1 cellular context compared by ENCODE assay signal in the genomic region with DNA sequence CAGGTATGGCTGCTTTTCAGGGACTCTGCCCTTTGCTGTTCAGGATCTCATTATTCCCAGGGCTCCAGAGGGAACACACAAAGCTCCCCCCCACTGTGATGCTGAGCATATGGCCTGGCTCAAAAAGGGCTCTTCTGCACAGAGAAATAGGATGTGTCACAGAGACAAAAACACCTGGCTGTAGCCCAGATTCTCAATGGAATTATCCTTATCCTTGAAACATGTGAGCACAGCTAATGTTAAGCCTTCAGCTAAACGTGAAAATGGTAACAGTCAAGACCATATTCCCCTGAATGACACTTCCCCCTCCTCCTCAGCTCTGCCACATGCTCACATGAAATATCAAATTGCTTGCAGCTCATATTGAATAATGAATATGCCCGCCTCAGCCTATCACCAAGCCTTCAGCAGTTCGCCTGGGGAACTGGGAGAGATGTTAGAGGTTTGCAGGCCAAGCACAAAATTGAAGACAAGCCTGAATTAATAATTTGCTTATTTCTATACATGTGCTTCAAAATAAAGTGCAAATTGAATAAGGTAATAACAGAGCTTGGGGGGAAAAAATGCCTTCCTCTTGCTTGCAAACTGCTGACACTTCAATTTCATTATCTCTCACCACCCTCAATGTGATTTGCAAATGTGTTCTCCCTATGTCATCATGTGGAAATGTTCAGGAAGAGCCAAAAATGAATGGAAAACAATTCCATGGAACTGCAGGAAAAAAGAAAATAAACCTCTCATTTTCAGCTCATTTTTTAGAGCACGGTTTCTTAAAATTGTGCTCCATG.
TF ChIP-seq lines count a peak whose summit lies in the region.

No MANE protein-coding gene starts in this region.

TF ChIP-seq in WTC11, 78 proteins besides CTCF, POLR2A, EP300 and RAD21 (continued from another document):
- TF ChIP-seq FOXJ3 (CRISPR knock-in tag; IDR thresholded peaks at IDR 0.05; ENCODE audit: borderline replicate concordance): no peak
- no peak for TF ChIP-seq ZNF423 (CRISPR knock-in tag; IDR thresholded peaks at IDR 0.05)
- no peak for TF ChIP-seq CDX4 (CRISPR knock-in tag; IDR thresholded peaks at IDR 0.05; ENCODE audit: borderline replicate concordance)
- TF ChIP-seq, protein P1, sequence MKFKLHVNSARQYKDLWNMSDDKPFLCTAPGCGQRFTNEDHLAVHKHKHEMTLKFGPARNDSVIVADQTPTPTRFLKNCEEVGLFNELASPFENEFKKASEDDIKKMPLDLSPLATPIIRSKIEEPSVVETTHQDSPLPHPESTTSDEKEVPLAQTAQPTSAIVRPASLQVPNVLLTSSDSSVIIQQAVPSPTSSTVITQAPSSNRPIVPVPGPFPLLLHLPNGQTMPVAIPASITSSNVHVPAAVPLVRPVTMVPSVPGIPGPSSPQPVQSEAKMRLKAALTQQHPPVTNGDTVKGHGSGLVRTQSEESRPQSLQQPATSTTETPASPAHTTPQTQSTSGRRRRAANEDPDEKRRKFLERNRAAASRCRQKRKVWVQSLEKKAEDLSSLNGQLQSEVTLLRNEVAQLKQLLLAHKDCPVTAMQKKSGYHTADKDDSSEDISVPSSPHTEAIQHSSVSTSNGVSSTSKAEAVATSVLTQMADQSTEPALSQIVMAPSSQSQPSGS (CRISPR knock-in tag; IDR thresholded peaks at IDR 0.05; ENCODE audit: borderline replicate concordance, low read depth): no peak
- TF ChIP-seq NR3C1 (CRISPR knock-in tag; conservative IDR thresholded peaks at IDR 0.05; ENCODE audit: low read depth): no peak
- TF ChIP-seq IRF2 (CRISPR knock-in tag; IDR thresholded peaks at IDR 0.05; ENCODE audit: borderline replicate concordance, low read depth): no peak
- TF ChIP-seq JAZF1 (CRISPR knock-in tag; IDR thresholded peaks at IDR 0.05): no peak
- TF ChIP-seq IRF1 (CRISPR knock-in tag; IDR thresholded peaks at IDR 0.05): no peak
- no peak for TF ChIP-seq CREB1 (CRISPR knock-in tag; IDR thresholded peaks at IDR 0.05)
- TF ChIP-seq USF2 (CRISPR knock-in tag; IDR thresholded peaks at IDR 0.05): no peak
- no peak for TF ChIP-seq ESRRA (CRISPR knock-in tag; IDR thresholded peaks at IDR 0.05; ENCODE audit: borderline replicate concordance)
- no peak for TF ChIP-seq ZNF671 (CRISPR knock-in tag; IDR thresholded peaks at IDR 0.05)
- no peak for TF ChIP-seq ZNF232 (CRISPR knock-in tag; IDR thresholded peaks at IDR 0.05)
- TF ChIP-seq MXD4 (CRISPR knock-in tag; IDR thresholded peaks at IDR 0.05; ENCODE audit: borderline replicate concordance): no peak
- TF ChIP-seq HMGXB4 (CRISPR knock-in tag; IDR thresholded peaks at IDR 0.05): no peak
